In genomic region chr1:202807926-202808757, GRCh38 we compare ENCODE assay signal across 1 cellular context.
A peak's percentile ranks its signal among the peaks of the same experiment; 100 is the strongest.
TF ChIP-seq lines count a peak whose summit lies in the region.

Gene KDM5B, minus strand, starts transcription at chr1:202808421. Its CDS starts 116 bp downstream, at chr1:202808305.

TF ChIP-seq in HepG2, 621 proteins besides CTCF, POLR2A, EP300 and RAD21 (continued from another document and continues in another):
- no peak for TF ChIP-seq AHDC1 (CRISPR knock-in tag; IDR thresholded peaks at IDR 0.05; ENCODE audit: borderline replicate concordance)
- TF ChIP-seq FOXP1 (IDR thresholded peaks at IDR 0.05), result no peak
- TF ChIP-seq FOXP1 (CRISPR knock-in tag; IDR thresholded peaks at IDR 0.05), result 0 out of 2 replicates have a peak, but pooled peaks have one; percentile 28
- TF ChIP-seq GTF3A (CRISPR knock-in tag; conservative IDR thresholded peaks at IDR 0.05), result no peak
- no peak for TF ChIP-seq SMYD3 (CRISPR knock-in tag; IDR thresholded peaks at IDR 0.05)
- TF ChIP-seq ZNF609 (CRISPR knock-in tag; IDR thresholded peaks at IDR 0.05; ENCODE audit: borderline replicate concordance), result no peak
- TF ChIP-seq MXD4 (CRISPR knock-in tag; IDR thresholded peaks at IDR 0.05), result peak; percentile 45; the same call in 1 of the 2 replicates
- TF ChIP-seq ERF (CRISPR knock-in tag; IDR thresholded peaks at IDR 0.05), result peak; percentile 45; the same call in 1 of the 2 replicates
- TF ChIP-seq ZNF207 (IDR thresholded peaks at IDR 0.05; ENCODE audit: borderline replicate concordance), result no peak
- no peak for TF ChIP-seq MNT (IDR thresholded peaks at IDR 0.05)
- TF ChIP-seq MBNL3 (CRISPR knock-in tag; conservative IDR thresholded peaks at IDR 0.05), result no peak
- no peak for TF ChIP-seq SP1 (IDR thresholded peaks at IDR 0.05)
- TF ChIP-seq SP1 (CRISPR knock-in tag; IDR thresholded peaks at IDR 0.05), result peak; percentile 78
- TF ChIP-seq ZSCAN22 (CRISPR knock-in tag; IDR thresholded peaks at IDR 0.05), result no peak
- TF ChIP-seq SKI (IDR thresholded peaks at IDR 0.05; ENCODE audit: partially characterized antibody), result peak; percentile 42
- TF ChIP-seq KLF15 (CRISPR knock-in tag; IDR thresholded peaks at IDR 0.05; ENCODE audit: borderline replicate concordance), result peak; percentile 38
- TF ChIP-seq NFIC (IDR thresholded peaks at IDR 0.05; ENCODE audit: low read length), result no peak
- no peak for TF ChIP-seq SATB2 (CRISPR knock-in tag; IDR thresholded peaks at IDR 0.05)
- no peak for TF ChIP-seq NFRKB (IDR thresholded peaks at IDR 0.05)
- peak; percentile 59; the same call in 1 of the 2 replicates for TF ChIP-seq ATF2 (CRISPR knock-in tag; IDR thresholded peaks at IDR 0.05)
- no peak for TF ChIP-seq ATF3 (CRISPR knock-in tag; IDR thresholded peaks at IDR 0.05)
- no peak for TF ChIP-seq NFE2L1 (CRISPR knock-in tag; IDR thresholded peaks at IDR 0.05; ENCODE audit: borderline replicate concordance)
- TF ChIP-seq ZNF160 (CRISPR knock-in tag; IDR thresholded peaks at IDR 0.05), result no peak
- no peak; the same call in 1 of the 2 replicates for TF ChIP-seq FOXO4 (CRISPR knock-in tag; conservative IDR thresholded peaks at IDR 0.05)
- TF ChIP-seq HNRNPH1 (optimal IDR thresholded peaks at IDR 0.05; ENCODE audit: low read depth, low read length), result no peak
- no peak for TF ChIP-seq ZSCAN12 (CRISPR knock-in tag; IDR thresholded peaks at IDR 0.05)
- no peak; the same call in 1 of the 2 replicates for TF ChIP-seq ZNF737 (CRISPR knock-in tag; IDR thresholded peaks at IDR 0.05; ENCODE audit: borderline replicate concordance)
- 0 out of 2 replicates have a peak, but pooled peaks have one; percentile 42 for TF ChIP-seq FOSL2 (CRISPR knock-in tag; IDR thresholded peaks at IDR 0.05)
- TF ChIP-seq FOXP4 (CRISPR knock-in tag; IDR thresholded peaks at IDR 0.05), result peak; percentile 81
- TF ChIP-seq ZNF605 (CRISPR knock-in tag; IDR thresholded peaks at IDR 0.05), result no peak
- TF ChIP-seq ZNF576 (CRISPR knock-in tag; IDR thresholded peaks at IDR 0.05), result no peak
- TF ChIP-seq CREBL2 (CRISPR knock-in tag; IDR thresholded peaks at IDR 0.05; ENCODE audit: borderline replicate concordance), result no peak
- TF ChIP-seq ZSCAN20 (CRISPR knock-in tag; IDR thresholded peaks at IDR 0.05; ENCODE audit: borderline replicate concordance), result peak; percentile 79; the same call in 1 of the 2 replicates
- TF ChIP-seq PRMT3 (CRISPR knock-in tag; IDR thresholded peaks at IDR 0.05; ENCODE audit: borderline replicate concordance, low read depth), result no peak
- no peak for TF ChIP-seq PHB2 (IDR thresholded peaks at IDR 0.05; ENCODE audit: partially characterized antibody)
- peak; percentile 66 for TF ChIP-seq YY1 (IDR thresholded peaks at IDR 0.05; ENCODE audit: insufficient read depth, insufficient replicate concordance, low read depth, low read length)
- peak; percentile 82 for TF ChIP-seq KDM5B (CRISPR knock-in tag; IDR thresholded peaks at IDR 0.05; ENCODE audit: borderline replicate concordance)
- no peak for TF ChIP-seq CEBPZ (IDR thresholded peaks at IDR 0.05; ENCODE audit: low read length)
- peak; percentile 72; the same call in 1 of the 2 replicates for TF ChIP-seq YEATS2 (CRISPR knock-in tag; IDR thresholded peaks at IDR 0.05; ENCODE audit: borderline replicate concordance)
